22 cellular contexts compared by ENCODE assay signal in genomic region chr10:117188399-117188798, GRCh38. TPM values are rescaled to one million over a fixed set of nuclear protein-coding genes. Genes with fewer than 3 reads are reported as not detected.
"Had no signal": no experiment of that assay in that cellular context is flagged by ENCODE, and none has a peak within 500 bp of the region (broad histone marks: within the 10 kb centered on the region; RNA-seq: fewer than 3 reads in every experiment).

No MANE protein-coding gene starts in this region.

- H3K4me3 ChIP-seq: coronary artery, heart right ventricle, left ventricle myocardium inferior, mucosa of descending colon, tibial nerve, uterus had no signal

- H3K4me1 ChIP-seq: heart right ventricle, left ventricle myocardium inferior, tibial nerve, uterus had no signal

- H3K27me3 ChIP-seq: brain microvascular endothelial cell, tibial nerve, uterus had no signal

- DNase-seq: activated CD4-positive, alpha-beta memory T cell treated with anti-CD3 and anti-CD28 coated beads, Interleukin-2, amount 10 ng/mL, durations not matched to agents 7 days and 5 days; activated CD4-positive, alpha-beta T cell treated with anti-CD3 and anti-CD28 coated beads for 48 hours; activated CD4-positive, CD25-positive, alpha-beta regulatory T cell; activated CD8-positive, alpha-beta memory T cell treated with anti-CD3 and anti-CD28 coated beads, Interleukin-2, amount 10 ng/mL, durations not matched to agents 7 days and 5 days; activated naive CD8-positive, alpha-beta T cell treated with anti-CD3 and anti-CD28 coated beads, Interleukin-2, amount 10 ng/mL, durations not matched to agents 7 days and 5 days; brain microvascular endothelial cell; heart right ventricle; left ventricle myocardium inferior; mucosa of descending colon; naive B cell; stimulated activated naive CD8-positive, alpha-beta T cell treated with anti-CD3 and anti-CD28 coated beads, Interleukin-15, Interleukin-2, amounts not matched to agents 100 U/mL and 50 U/mL, for 24 hours; substantia nigra; T-helper 9 cell; uterus had no signal

- ATAC-seq: activated CD8-positive, alpha-beta memory T cell treated with anti-CD3 and anti-CD28 coated beads, Interleukin-2, amount 10 ng/mL, durations not matched to agents 7 days and 5 days; heart right ventricle; mucosa of descending colon; stimulated activated naive CD8-positive, alpha-beta T cell treated with anti-CD3 and anti-CD28 coated beads, Interleukin-15, Interleukin-2, amounts not matched to agents 100 U/mL and 50 U/mL, for 24 hours had no signal

- H3K36me3 ChIP-seq: brain microvascular endothelial cell, heart right ventricle, left ventricle myocardium inferior, tibial nerve, uterus had no signal

- H3K9me3 ChIP-seq: mucosa of descending colon, uterus had no signal

- H3K27ac ChIP-seq: brain microvascular endothelial cell, coronary artery, heart right ventricle, left ventricle myocardium inferior, tibial nerve, uterus had no signal

RNA-seq across cellular contexts. Expression of gene KCNK18, which starts 8.9 kb away (rescaled TPM):
- total RNA-seq: activated CD4-positive, alpha-beta memory T cell treated with anti-CD3 and anti-CD28 coated beads, Interleukin-2, amount 10 ng/mL, durations not matched to agents 7 days and 5 days; activated CD8-positive, alpha-beta memory T cell treated with anti-CD3 and anti-CD28 coated beads, Interleukin-2, amount 10 ng/mL, durations not matched to agents 7 days and 5 days; activated naive CD8-positive, alpha-beta T cell treated with anti-CD3 and anti-CD28 coated beads, Interleukin-2, amount 10 ng/mL, durations not matched to agents 7 days and 5 days; heart right ventricle; kidney epithelial cell; left ventricle myocardium inferior; mucosa of descending colon; neural crest cell; osteoblast; progenitor cell of endocrine pancreas; skeletal muscle tissue; tibial nerve; uterus had no signal
- polyA plus RNA-seq: esophagus, heart right ventricle had no signal

RNA-seq across cellular contexts. Expression of gene VAX1, which starts 50.3 kb away (rescaled TPM):
- total RNA-seq: activated CD4-positive, alpha-beta memory T cell treated with anti-CD3 and anti-CD28 coated beads, Interleukin-2, amount 10 ng/mL, durations not matched to agents 7 days and 5 days; activated CD8-positive, alpha-beta memory T cell treated with anti-CD3 and anti-CD28 coated beads, Interleukin-2, amount 10 ng/mL, durations not matched to agents 7 days and 5 days; activated naive CD8-positive, alpha-beta T cell treated with anti-CD3 and anti-CD28 coated beads, Interleukin-2, amount 10 ng/mL, durations not matched to agents 7 days and 5 days; heart right ventricle; left ventricle myocardium inferior; mucosa of descending colon; osteoblast; progenitor cell of endocrine pancreas; skeletal muscle tissue; tibial nerve; uterus had no signal
- polyA plus RNA-seq: esophagus, heart right ventricle had no signal

RNA-seq across cellular contexts. Expression of gene SLC18A2, which starts 52.5 kb away (rescaled TPM):
- total RNA-seq: activated CD4-positive, alpha-beta memory T cell treated with anti-CD3 and anti-CD28 coated beads, Interleukin-2, amount 10 ng/mL, durations not matched to agents 7 days and 5 days; activated CD8-positive, alpha-beta memory T cell treated with anti-CD3 and anti-CD28 coated beads, Interleukin-2, amount 10 ng/mL, durations not matched to agents 7 days and 5 days; osteoblast had no signal
